In genomic region chr6:90402831-90403192, GRCh38 we compare ENCODE assay signal across 23 cellular contexts.
DNase-seq lines count a peak whose midpoint lies in the region; ATAC-seq lines count a peak whose summit lies in the region.
"Had no signal": no experiment of that assay in that cellular context is flagged by ENCODE, and none has a peak within 500 bp of the region (broad histone marks: within the 10 kb centered on the region; RNA-seq: fewer than 3 reads in every experiment).

No MANE protein-coding gene starts in this region.

- no peaks in the 10 kb centered on the region for H3K27me3 ChIP-seq in CD8-positive, alpha-beta memory T cell (ENCODE audit: insufficient read depth, low read length, poor library complexity, severe bottlenecking)
- H3K27me3 ChIP-seq: ovary, right lobe of liver, upper lobe of right lung had no signal

- no peaks in the 10 kb centered on the region for H3K9me3 Mint-ChIP-seq in T-helper 2 cell treated with Interferon-gamma antibody and Interleukin-4, amounts not matched to agents 5 μg/mL and 100 μg/mL, for 36 hours
- no peaks in the 10 kb centered on the region for H3K9me3 Mint-ChIP-seq in CD8-positive, alpha-beta memory T cell
- H3K9me3 Mint-ChIP-seq in activated T-helper 1 cell treated with anti-CD3 and anti-CD28 coated beads, Interleukin-12 subunit alpha, Interleukin-12 subunit beta, Interleukin-2, Interleukin-4 antibody, amounts not matched to agents 30 ng/mL and 10 ng/mL and 1 ng/mL, durations not matched to agents 14 hours and 24 hours and 36 hours: no peaks in the 10 kb centered on the region
- H3K9me3 Mint-ChIP-seq in immature natural killer cell: no peaks in the 10 kb centered on the region

- H3K27ac ChIP-seq in CD8-positive, alpha-beta memory T cell (ENCODE audit: low read depth, low read length): no peak overlapping the region
- H3K27ac ChIP-seq: GM23248, ovary, PC-9, right lobe of liver, upper lobe of right lung had no signal

- CTCF ChIA-PET in CD8-positive, alpha-beta memory T cell (lab: Charles Lee): interaction anchor here (1.2 to 4.5 kb wide), 8 partner anchors 9 to 462 kb away, joined by 3 to 33 read pairs (median 8); no protein-coding TSS in a partner anchor

- H3K4me1 ChIP-seq in CD8-positive, alpha-beta memory T cell (ENCODE audit: insufficient read depth, low read length): peaks cover 40% of the 10 kb centered on the region
- H3K4me1 ChIP-seq: Caco-2, right lobe of liver had no signal

- H3K4me1 Mint-ChIP-seq in T-helper 2 cell treated with Interferon-gamma antibody and Interleukin-4, amounts not matched to agents 5 μg/mL and 100 μg/mL, for 36 hours (ENCODE audit: low read depth): peaks cover 82% of the 10 kb centered on the region
- H3K4me1 Mint-ChIP-seq in CD8-positive, alpha-beta memory T cell: peaks cover 72 to 89% (median 84%) of the 10 kb centered on the region in 3 donors
- H3K4me1 Mint-ChIP-seq in activated T-helper 1 cell treated with anti-CD3 and anti-CD28 coated beads, Interleukin-12 subunit alpha, Interleukin-12 subunit beta, Interleukin-2, Interleukin-4 antibody, amounts not matched to agents 30 ng/mL and 10 ng/mL and 1 ng/mL, durations not matched to agents 14 hours and 24 hours and 36 hours (ENCODE audit: low read depth): peaks cover 84% of the 10 kb centered on the region
- peaks cover 72 to 73% of the 10 kb centered on the region in 2 donors for H3K4me1 Mint-ChIP-seq in immature natural killer cell

- ATAC-seq in GM18502 (IDR thresholded peaks at IDR 0.05; ENCODE audit: poor library complexity, unreplicated experiment): no peak
- no peak for ATAC-seq in HG03159 (IDR thresholded peaks at IDR 0.05; ENCODE audit: unreplicated experiment)

- no peak for DNase-seq in T-helper 2 cell treated with Interferon-gamma antibody and Interleukin-4, amounts not matched to agents 5 μg/mL and 100 μg/mL, for 36 hours (ENCODE audit: low spot score)
- DNase-seq in T-helper 2 cell (no peak), immature natural killer cell (no peak), COR-L47 (lab: John Stamatoyannopoulos, UW) (no peak)
- DNase-seq in CD8-positive, alpha-beta memory T cell: no peak
- no peak for DNase-seq in activated T-helper 1 cell treated with anti-CD3 and anti-CD28 coated beads, Interleukin-12 subunit alpha, Interleukin-12 subunit beta, Interleukin-2, Interleukin-4 antibody, amounts not matched to agents 30 ng/mL and 10 ng/mL and 1 ng/mL, durations not matched to agents 14 hours and 24 hours and 36 hours (ENCODE audit: low spot score)
- DNase-seq: 8988T, Caco-2, DND-41, GM23248, left cardiac atrium, mesenchymal stem cell, NCI-H1105, NCI-H2081, NCI-H345, NCI-H82, PC-9, right lobe of liver, SIG-M5, upper lobe of right lung had no signal

- no peak overlapping the region for H3K4me3 ChIP-seq in CD8-positive, alpha-beta memory T cell (ENCODE audit: low read length)
- H3K4me3 ChIP-seq: GM23248, ovary, PC-9, right lobe of liver, upper lobe of right lung had no signal

- H3K27ac Mint-ChIP-seq in T-helper 2 cell treated with Interferon-gamma antibody and Interleukin-4, amounts not matched to agents 5 μg/mL and 100 μg/mL, for 36 hours: peak overlapping the region; percentile 93
- peak overlapping the region; percentile 84 to 97 (median 94) for H3K27ac Mint-ChIP-seq in CD8-positive, alpha-beta memory T cell
- peak overlapping the region; percentile 91 for H3K27ac Mint-ChIP-seq in activated T-helper 1 cell treated with anti-CD3 and anti-CD28 coated beads, Interleukin-12 subunit alpha, Interleukin-12 subunit beta, Interleukin-2, Interleukin-4 antibody, amounts not matched to agents 30 ng/mL and 10 ng/mL and 1 ng/mL, durations not matched to agents 14 hours and 24 hours and 36 hours
- peak overlapping the region; percentile 82 to 97 (median 94) for H3K27ac Mint-ChIP-seq in immature natural killer cell

- peak overlapping the region; percentile 72 for H3K4me3 Mint-ChIP-seq in T-helper 2 cell treated with Interferon-gamma antibody and Interleukin-4, amounts not matched to agents 5 μg/mL and 100 μg/mL, for 36 hours
- H3K4me3 Mint-ChIP-seq in CD8-positive, alpha-beta memory T cell: peak overlapping the region in 6 of 7 donors; percentile 42 to 85 (median 69)
- H3K4me3 Mint-ChIP-seq in activated T-helper 1 cell treated with anti-CD3 and anti-CD28 coated beads, Interleukin-12 subunit alpha, Interleukin-12 subunit beta, Interleukin-2, Interleukin-4 antibody, amounts not matched to agents 30 ng/mL and 10 ng/mL and 1 ng/mL, durations not matched to agents 14 hours and 24 hours and 36 hours: peak overlapping the region; percentile 19
- peak overlapping the region; percentile 64 to 79 (median 73) for H3K4me3 Mint-ChIP-seq in immature natural killer cell

- no peaks in the 10 kb centered on the region for H3K36me3 Mint-ChIP-seq in T-helper 2 cell treated with Interferon-gamma antibody and Interleukin-4, amounts not matched to agents 5 μg/mL and 100 μg/mL, for 36 hours (ENCODE audit: low read depth)
- no peaks in the 10 kb centered on the region for H3K36me3 Mint-ChIP-seq in CD8-positive, alpha-beta memory T cell
- peaks cover 4% of the 10 kb centered on the region for H3K36me3 Mint-ChIP-seq in activated T-helper 1 cell treated with anti-CD3 and anti-CD28 coated beads, Interleukin-12 subunit alpha, Interleukin-12 subunit beta, Interleukin-2, Interleukin-4 antibody, amounts not matched to agents 30 ng/mL and 10 ng/mL and 1 ng/mL, durations not matched to agents 14 hours and 24 hours and 36 hours (ENCODE audit: low read depth)
- H3K36me3 Mint-ChIP-seq in immature natural killer cell: no peaks in the 10 kb centered on the region

- no peaks in the 10 kb centered on the region for H3K27me3 Mint-ChIP-seq in T-helper 2 cell treated with Interferon-gamma antibody and Interleukin-4, amounts not matched to agents 5 μg/mL and 100 μg/mL, for 36 hours (ENCODE audit: low read depth)
- H3K27me3 Mint-ChIP-seq in CD8-positive, alpha-beta memory T cell: no peaks in the 10 kb centered on the region
- peaks cover 4% of the 10 kb centered on the region for H3K27me3 Mint-ChIP-seq in activated T-helper 1 cell treated with anti-CD3 and anti-CD28 coated beads, Interleukin-12 subunit alpha, Interleukin-12 subunit beta, Interleukin-2, Interleukin-4 antibody, amounts not matched to agents 30 ng/mL and 10 ng/mL and 1 ng/mL, durations not matched to agents 14 hours and 24 hours and 36 hours (ENCODE audit: insufficient read depth)
- peaks cover 0 to 4% (median 0%) of the 10 kb centered on the region in 3 donors for H3K27me3 Mint-ChIP-seq in immature natural killer cell (ENCODE audit: low read depth in 3 of 3)

- H3K9me3 ChIP-seq in CD8-positive, alpha-beta memory T cell (ENCODE audit: low read length): no peaks in the 10 kb centered on the region
- H3K9me3 ChIP-seq: Caco-2, ovary, right lobe of liver, upper lobe of right lung had no signal

- intact Hi-C loops in activated T-helper 1 cell treated with anti-CD3 and anti-CD28 coated beads, Interleukin-12 subunit alpha, Interleukin-12 subunit beta, Interleukin-2, Interleukin-4 antibody, amounts not matched to agents 30 ng/mL and 10 ng/mL and 1 ng/mL, durations not matched to agents 14 hours and 24 hours and 36 hours (cut with micrococcal nuclease): loop anchor here (1.0 kb wide), 2 partner anchors 42 to 70 kb away; no protein-coding TSS in a partner anchor

- POLR2A ChIA-PET in CD8-positive, alpha-beta memory T cell (lab: Charles Lee): interaction anchor here (0.6 to 1.3 kb wide), 6 partner anchors 9 to 1051 kb away, joined by 3 to 5 read pairs (median 4); no protein-coding TSS in a partner anchor

- H3K36me3 ChIP-seq in CD8-positive, alpha-beta memory T cell (ENCODE audit: insufficient read depth, low read length): no peaks in the 10 kb centered on the region
- H3K36me3 ChIP-seq: ovary, right lobe of liver, upper lobe of right lung had no signal

Comparison
In these comparisons a context has a peak if more than half of its experiments do, and no peak if none do; other contexts are left out.
1. H3K4me3 Mint-ChIP-seq: peak in every context shown above with its lines; median percentile 73 in immature natural killer cell; 72 in T-helper 2 cell treated with Interferon-gamma antibody and Interleukin-4, amounts not matched to agents 5 μg/mL and 100 μg/mL, for 36 hours; 69 in CD8-positive, alpha-beta memory T cell; 19 in activated T-helper 1 cell treated with anti-CD3 and anti-CD28 coated beads, Interleukin-12 subunit alpha, Interleukin-12 subunit beta, Interleukin-2, Interleukin-4 antibody, amounts not matched to agents 30 ng/mL and 10 ng/mL and 1 ng/mL, durations not matched to agents 14 hours and 24 hours and 36 hours.